8 cellular contexts compared by ENCODE assay signal in the genomic region with DNA sequence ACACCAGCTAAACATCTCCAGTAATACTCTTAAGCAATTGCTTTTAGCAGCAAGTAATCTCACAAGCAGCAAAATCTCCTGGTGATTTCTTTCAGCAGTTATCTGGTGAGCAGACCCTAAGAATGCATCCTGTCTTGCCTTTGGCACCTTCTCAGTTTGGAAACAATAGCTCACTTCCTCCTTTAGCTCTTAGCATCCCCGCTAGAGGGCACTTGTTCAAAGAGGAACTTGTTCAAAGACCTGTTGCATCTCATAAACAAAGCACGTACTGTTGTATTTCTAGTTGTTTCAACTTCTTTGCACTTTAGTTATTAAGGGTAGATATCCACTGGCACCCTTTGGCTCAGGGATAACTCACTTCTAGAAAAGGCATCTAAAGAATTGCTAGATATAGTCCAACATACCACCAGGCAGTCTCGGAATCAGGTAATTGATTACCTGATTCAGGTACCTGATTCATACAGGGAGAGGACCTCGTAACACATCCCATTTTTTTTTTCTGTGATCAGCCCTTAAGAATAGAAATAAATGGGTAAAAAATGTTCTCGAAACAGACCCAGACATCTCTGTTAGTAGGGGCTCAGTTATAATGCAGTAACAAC.
DNase-seq lines count a peak whose midpoint lies in the region; ATAC-seq lines count a peak whose summit lies in the region.

No MANE protein-coding gene starts in this region.

- H3K4me3 ChIP-seq in right cardiac atrium (ENCODE audit: low read length) = no peak overlapping the region

- H3K9me3 ChIP-seq in right cardiac atrium (ENCODE audit: control insufficient read depth, low read length) = no peaks in the 10 kb centered on the region

- H3K27me3 ChIP-seq in right cardiac atrium (ENCODE audit: control insufficient read depth, insufficient read depth) = no peaks in the 10 kb centered on the region

- no peak overlapping the region for H3K27ac ChIP-seq in right cardiac atrium (ENCODE audit: low read length)

- DNase-seq in DMS153 treated with DMSO at 0.1 percent for 48 hours (lab: John Stamatoyannopoulos, UW; ENCODE audit: unreplicated experiment) (peak; percentile 15), NCI-H510A treated with DMSO at 0.1 percent for 48 hours (lab: John Stamatoyannopoulos, UW) (peak; percentile 10), right cardiac atrium (peak in 1 of 3 donors; percentile 12), HK-2 (ENCODE audit: unreplicated experiment) (no peak)
- DNase-seq in activated naive CD8-positive, alpha-beta T cell treated with anti-CD3 and anti-CD28 coated beads, Interleukin-2, amount 10 ng/mL, durations not matched to agents 7 days and 5 days = no peak
- peak; percentile 7 to 26 for DNase-seq in stimulated activated CD4-positive, alpha-beta T cell treated with anti-CD3 and anti-CD28 coated beads, Interleukin-15, amount 100 ng/mL, for 48 hours (ENCODE audit: low read depth in 2 of 2)

- no peaks in the 10 kb centered on the region for H3K4me1 ChIP-seq in right cardiac atrium (ENCODE audit: control insufficient read depth, insufficient read depth, low read length)

- intact Hi-C loops in right cardiac atrium (cut with DNase I) = loop anchor here in 2 of 4 donors (5.0 to 10.0 kb wide), 3 partner anchors 192 to 265 kb away; no protein-coding TSS in a partner anchor

- POLR2A ChIA-PET in activated naive CD8-positive, alpha-beta T cell treated with anti-CD3 and anti-CD28 coated beads, Interleukin-2, amount 10 ng/mL, durations not matched to agents 7 days and 5 days (lab: Charles Lee) = no interaction called here

- no peak overlapping the region for H3K4me3 Mint-ChIP-seq in activated naive CD8-positive, alpha-beta T cell treated with anti-CD3 and anti-CD28 coated beads, Interleukin-2, amount 10 ng/mL, durations not matched to agents 7 days and 5 days

- peaks cover 1% of the 10 kb centered on the region for H3K9me3 Mint-ChIP-seq in activated naive CD8-positive, alpha-beta T cell treated with anti-CD3 and anti-CD28 coated beads, Interleukin-2, amount 10 ng/mL, durations not matched to agents 7 days and 5 days

- peak; percentile 74 for ATAC-seq in GM19025 (IDR thresholded peaks at IDR 0.05; ENCODE audit: low read depth, unreplicated experiment)
- ATAC-seq in HG03064 (IDR thresholded peaks at IDR 0.05; ENCODE audit: low read depth, unreplicated experiment) = peak; percentile 94
- peak; percentile 93 for ATAC-seq in activated naive CD8-positive, alpha-beta T cell treated with anti-CD3 and anti-CD28 coated beads, Interleukin-2, amount 10 ng/mL, durations not matched to agents 7 days and 5 days (ENCODE audit: low read depth)
- ATAC-seq in right cardiac atrium = peak; percentile 36 to 90

- WGBS in right cardiac atrium = 50% methylated on average over 5 of the region's 5 CpGs

- H3K27ac Mint-ChIP-seq in activated naive CD8-positive, alpha-beta T cell treated with anti-CD3 and anti-CD28 coated beads, Interleukin-2, amount 10 ng/mL, durations not matched to agents 7 days and 5 days = no peak overlapping the region

- no peaks in the 10 kb centered on the region for H3K36me3 Mint-ChIP-seq in activated naive CD8-positive, alpha-beta T cell treated with anti-CD3 and anti-CD28 coated beads, Interleukin-2, amount 10 ng/mL, durations not matched to agents 7 days and 5 days

- H3K27me3 Mint-ChIP-seq in activated naive CD8-positive, alpha-beta T cell treated with anti-CD3 and anti-CD28 coated beads, Interleukin-2, amount 10 ng/mL, durations not matched to agents 7 days and 5 days = peaks cover 28% of the 10 kb centered on the region

- H3K4me1 Mint-ChIP-seq in activated naive CD8-positive, alpha-beta T cell treated with anti-CD3 and anti-CD28 coated beads, Interleukin-2, amount 10 ng/mL, durations not matched to agents 7 days and 5 days = peaks cover 4% of the 10 kb centered on the region

Comparison
In these comparisons a context has a peak if more than half of its experiments do, and no peak if none do; other contexts are left out.
1. DNase-seq: peak in DMS153 treated with DMSO at 0.1 percent for 48 hours (single experiment), NCI-H510A treated with DMSO at 0.1 percent for 48 hours (single experiment) and stimulated activated CD4-positive, alpha-beta T cell treated with anti-CD3 and anti-CD28 coated beads, Interleukin-15, amount 100 ng/mL, for 48 hours (2 of 2); none in activated naive CD8-positive, alpha-beta T cell treated with anti-CD3 and anti-CD28 coated beads, Interleukin-2, amount 10 ng/mL, durations not matched to agents 7 days and 5 days (single experiment) and HK-2 (single experiment).
2. Peak in every context shown above with its lines, with median percentiles within 50 percentile points of each other: ATAC-seq.